2 cellular contexts compared by ENCODE assay signal in genomic region chr1:154641534-154641933, GRCh38.
TF ChIP-seq lines count a peak whose summit lies in the region.

No MANE protein-coding gene starts in this region.

TF ChIP-seq in HEK293, 187 proteins besides CTCF, POLR2A, EP300 and RAD21 (continued from another document):
- TF ChIP-seq ZNF518A (tag by site-specific recombination; conservative IDR thresholded peaks at IDR 0.05; ENCODE audit: low read depth) (no peak), ZNF416 (tag by site-specific recombination; IDR thresholded peaks at IDR 0.05) (no peak), ZNF133 (tag by site-specific recombination; IDR thresholded peaks at IDR 0.05) (no peak)

TF ChIP-seq in K562, 482 proteins besides CTCF, POLR2A, EP300 and RAD21 (continued from another document):
- no peak for TF ChIP-seq GABPA (tag; conservative IDR thresholded peaks at IDR 0.05; ENCODE audit: low read depth)
- TF ChIP-seq PHF20 (IDR thresholded peaks at IDR 0.05; ENCODE audit: partially characterized antibody) = no peak
- no peak for TF ChIP-seq MED1 (CRISPR knock-in tag; IDR thresholded peaks at IDR 0.05; ENCODE audit: borderline replicate concordance)
- TF ChIP-seq RBM25 (IDR thresholded peaks at IDR 0.05; ENCODE audit: low read depth, low read length, severe bottlenecking) = peak; percentile 8
- no peak for TF ChIP-seq ZNF316 (IDR thresholded peaks at IDR 0.05)
